ENCODE assay signal across 20 cellular contexts in the genomic region with DNA sequence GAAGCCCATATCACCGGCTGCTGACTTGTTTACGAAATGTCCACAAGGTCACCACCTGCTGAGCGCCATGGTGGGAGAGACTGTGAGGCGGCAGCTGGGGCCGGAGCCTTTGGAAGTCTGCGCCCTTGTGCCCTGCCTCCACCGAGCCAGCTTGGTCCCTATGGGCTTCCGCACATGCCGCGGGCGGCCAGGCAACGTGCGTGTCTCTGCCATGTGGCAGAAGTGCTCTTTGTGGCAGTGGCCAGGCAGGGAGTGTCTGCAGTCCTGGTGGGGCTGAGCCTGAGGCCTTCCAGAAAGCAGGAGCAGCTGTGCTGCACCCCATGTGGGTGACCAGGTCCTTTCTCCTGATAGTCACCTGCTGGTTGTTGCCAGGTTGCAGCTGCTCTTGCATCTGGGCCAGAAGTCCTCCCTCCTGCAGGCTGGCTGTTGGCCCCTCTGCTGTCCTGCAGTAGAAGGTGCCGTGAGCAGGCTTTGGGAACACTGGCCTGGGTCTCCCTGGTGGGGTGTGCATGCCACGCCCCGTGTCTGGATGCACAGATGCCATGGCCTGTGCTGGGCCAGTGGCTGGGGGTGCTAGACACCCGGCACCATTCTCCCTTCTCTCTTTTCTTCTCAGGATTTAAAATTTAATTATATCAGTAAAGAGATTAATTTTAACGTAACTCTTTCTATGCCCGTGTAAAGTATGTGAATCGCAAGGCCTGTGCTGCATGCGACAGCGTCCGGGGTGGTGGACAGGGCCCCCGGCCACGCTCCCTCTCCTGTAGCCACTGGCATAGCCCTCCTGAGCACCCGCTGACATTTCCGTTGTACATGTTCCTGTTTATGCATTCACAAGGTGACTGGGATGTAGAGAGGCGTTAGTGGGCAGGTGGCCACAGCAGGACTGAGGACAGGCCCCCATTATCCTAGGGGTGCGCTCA. TPM values are rescaled to one million over a fixed set of nuclear protein-coding genes. Genes with fewer than 3 reads are reported as not detected.
DNase-seq lines count a peak whose midpoint lies in the region; ATAC-seq and TF ChIP-seq lines count a peak whose summit lies in the region.
"Had no signal": no experiment of that assay in that cellular context is flagged by ENCODE, and none has a peak within 500 bp of the region (broad histone marks: within the 10 kb centered on the region; RNA-seq: fewer than 3 reads in every experiment).

No MANE protein-coding gene starts in this region.

- peaks cover 13% of the 10 kb centered on the region for H3K27me3 Mint-ChIP-seq in glutamatergic neuron (ENCODE audit: unreplicated experiment)
- H3K27me3 Mint-ChIP-seq: CD4-positive, alpha-beta memory T cell had no signal

- no peak overlapping the region for H3K27ac ChIP-seq in right cardiac atrium (ENCODE audit: low read length)
- no peak overlapping the region for H3K27ac ChIP-seq in osteoblast (ENCODE audit: low read depth, low read length)
- H3K27ac ChIP-seq: adrenal gland, thyroid gland had no signal

- peaks cover 13% of the 10 kb centered on the region for H3K36me3 Mint-ChIP-seq in glutamatergic neuron (ENCODE audit: unreplicated experiment)

- TF ChIP-seq CTCF in glutamatergic neuron (IDR thresholded peaks at IDR 0.05; ENCODE audit: partially characterized antibody, unreplicated experiment) (no peak), osteoblast (IDR thresholded peaks at IDR 0.05; ENCODE audit: extremely low read depth, low read depth, low read length) (no peak)

- peaks cover 5% of the 10 kb centered on the region for H3K9me3 Mint-ChIP-seq in glutamatergic neuron (ENCODE audit: unreplicated experiment)

- H3K79me2 ChIP-seq in osteoblast (ENCODE audit: insufficient read depth, low read length), result no peaks in the 10 kb centered on the region

- DNase-seq in right cardiac atrium (peak in 2 of 3 donors; percentile 21 to 44), cardiac septum (ENCODE audit: low spot score) (no peak), NCI-H2196 treated with DMSO at 0.1 percent for 48 hours (lab: John Stamatoyannopoulos, UW; ENCODE audit: unreplicated experiment) (peak; percentile 79), glutamatergic neuron (peak; percentile 73), osteoblast (ENCODE audit: insufficient read length, low spot score, missing footprints) (no peak), superior temporal gyrus (ENCODE audit: extremely low spot score) (no peak)
- DNase-seq in activated CD8-positive, alpha-beta memory T cell treated with anti-CD3 and anti-CD28 coated beads, Interleukin-2, amount 50 U/mL, for 48 hours, result no peak
- DNase-seq in activated CD4-positive, CD25-positive, alpha-beta regulatory T cell (lab: John Stamatoyannopoulos, UW), result no peak
- DNase-seq: ACHN; CD4-positive, alpha-beta memory T cell; effector CD8-positive, alpha-beta T cell; NCI-H2029 treated with DMSO at 0.1 percent for 48 hours; stimulated activated CD8-positive, alpha-beta memory T cell treated with anti-CD3 and anti-CD28 coated beads, Interleukin-4, amount 100 ng/mL, for 48 hours; T1000; thyroid gland had no signal

- ATAC-seq in right cardiac atrium, result no peak
- ATAC-seq: activated CD4-positive, CD25-positive, alpha-beta regulatory T cell treated with anti-CD3 and anti-CD28 coated beads, Interleukin-2, amount 50 U/mL, for 24 hours; heart left ventricle; SK-N-SH treated with all-trans-retinoic acid at 6 μM for 48 hours had no signal

- peaks cover 23% of the 10 kb centered on the region for H3K4me1 Mint-ChIP-seq in glutamatergic neuron (ENCODE audit: low read depth, unreplicated experiment)

- H3K27ac Mint-ChIP-seq in glutamatergic neuron (ENCODE audit: unreplicated experiment), result peak overlapping the region; percentile 80

- H3K36me3 ChIP-seq in osteoblast (ENCODE audit: insufficient read depth, low read length), result peaks cover 32% of the 10 kb centered on the region

- intact Hi-C loops in right cardiac atrium (cut with DNase I), result no loop called here
- intact Hi-C loops in cardiac septum (cut with DNase I), result no loop called here

- no peaks in the 10 kb centered on the region for H4K20me1 ChIP-seq in osteoblast (ENCODE audit: insufficient read depth, low read length)

- H3K9me3 ChIP-seq in right cardiac atrium (ENCODE audit: control insufficient read depth, low read length) (no peaks in the 10 kb centered on the region), osteoblast (ENCODE audit: low read depth, low read length) (no peaks in the 10 kb centered on the region)
- H3K9me3 ChIP-seq: adrenal gland, heart left ventricle, thyroid gland had no signal

- no peak overlapping the region for H2AFZ ChIP-seq in osteoblast (ENCODE audit: low read length)

- H3K4me3 ChIP-seq in right cardiac atrium (ENCODE audit: low read length) (no peak overlapping the region), osteoblast (ENCODE audit: insufficient read depth, low read length) (no peak overlapping the region)
- H3K4me3 ChIP-seq: adrenal gland, heart left ventricle, lung, thyroid gland had no signal

- H3K4me1 ChIP-seq in right cardiac atrium (ENCODE audit: control insufficient read depth, insufficient read depth, low read length), result no peaks in the 10 kb centered on the region
- H3K4me1 ChIP-seq in osteoblast (ENCODE audit: insufficient read depth, low read length), result no peaks in the 10 kb centered on the region
- H3K4me1 ChIP-seq: adrenal gland, heart left ventricle had no signal

- H3K27me3 ChIP-seq in right cardiac atrium (ENCODE audit: control insufficient read depth, insufficient read depth) (no peaks in the 10 kb centered on the region), osteoblast (ENCODE audit: insufficient read depth, low read length) (no peaks in the 10 kb centered on the region)
- H3K27me3 ChIP-seq: adrenal gland, heart left ventricle, thyroid gland had no signal

- H3K4me2 ChIP-seq in osteoblast (ENCODE audit: insufficient read depth, low read length), result no peak overlapping the region

- peak overlapping the region; percentile 45 for H3K4me3 Mint-ChIP-seq in glutamatergic neuron (ENCODE audit: unreplicated experiment)
- H3K4me3 Mint-ChIP-seq: CD4-positive, alpha-beta memory T cell had no signal

- 89% methylated on average over 29 of the region's 29 CpGs for WGBS in right cardiac atrium

RNA-seq across cellular contexts. Expression of a gene that starts 8.7 kb away (rescaled TPM):
- under 1 TPM; 0.23 to 0.40 (median 0.34) TPM for total RNA-seq in right cardiac atrium
- 0.20 TPM for polyA plus RNA-seq in right cardiac atrium
- total RNA-seq in cardiac septum, result 1.1 TPM
- 2.6 TPM for total RNA-seq in glutamatergic neuron (ENCODE audit: unreplicated experiment)
- total RNA-seq in osteoblast, result 0.59 and 0.72 TPM in 2 replicates

RNA-seq across cellular contexts. Expression of a gene that starts 52.6 kb away (rescaled TPM):
- total RNA-seq in right cardiac atrium (10 to 100 TPM; 11.6 to 18.2 (median 14.6) TPM), cardiac septum (19.1 TPM), glutamatergic neuron (ENCODE audit: unreplicated experiment) (107 TPM), osteoblast (19.2 and 61.2 TPM in 2 replicates)
- 20.8 TPM for polyA plus RNA-seq in right cardiac atrium

Comparison
In these comparisons a context has a peak if more than half of its experiments do, and no peak if none do; other contexts are left out.
1. DNase-seq: peak in right cardiac atrium (2 of 3), NCI-H2196 treated with DMSO at 0.1 percent for 48 hours (single experiment) and glutamatergic neuron (single experiment); none in cardiac septum (single experiment), osteoblast (single experiment), activated CD8-positive, alpha-beta memory T cell treated with anti-CD3 and anti-CD28 coated beads, Interleukin-2, amount 50 U/mL, for 48 hours (single experiment), superior temporal gyrus (single experiment) and activated CD4-positive, CD25-positive, alpha-beta regulatory T cell (0 of 4).